Comparison of ENCODE assay signal across 1 cellular context in the genomic region with DNA sequence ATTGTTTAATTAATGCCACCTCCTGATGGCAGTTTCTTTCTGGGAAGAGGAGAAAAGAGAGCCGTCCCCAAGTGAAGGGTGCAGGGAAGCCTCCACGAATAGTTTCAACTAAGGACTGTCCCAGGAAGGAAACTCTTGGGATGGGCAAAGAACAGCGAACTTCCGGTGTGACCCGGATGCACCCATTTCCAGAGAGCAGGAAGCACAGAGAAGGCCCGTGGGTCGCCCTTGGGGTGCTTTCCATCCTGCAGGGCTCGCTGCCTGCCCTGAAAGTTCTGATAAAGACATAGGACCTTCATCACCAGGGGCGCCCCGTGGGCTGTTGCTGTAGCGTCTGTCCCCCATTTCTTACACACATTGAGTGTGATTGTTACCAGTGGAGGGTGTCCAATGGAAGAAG.
TF ChIP-seq lines count a peak whose summit lies in the region.

No MANE protein-coding gene starts in this region.

TF ChIP-seq in GM12878, 131 proteins besides CTCF, POLR2A, EP300 and RAD21:
- TF ChIP-seq BRCA1 (IDR thresholded peaks at IDR 0.05; ENCODE audit: low read depth, low read length): no peak
